In genomic region chr7:75989084-75989725, GRCh38 we compare ENCODE assay signal across 12 cellular contexts. TPM values are rescaled to one million over a fixed set of nuclear protein-coding genes. Genes with fewer than 3 reads are reported as not detected.
A peak's percentile ranks its signal among the peaks of the same experiment; 100 is the strongest.
DNase-seq lines count a peak whose midpoint lies in the region; ATAC-seq and TF ChIP-seq lines count a peak whose summit lies in the region.
"Had no signal": no experiment of that assay in that cellular context is flagged by ENCODE, and none has a peak within 500 bp of the region (broad histone marks: within the 10 kb centered on the region; RNA-seq: fewer than 3 reads in every experiment).

No MANE protein-coding gene starts in this region.

- peaks cover 23% of the 10 kb centered on the region for H3K27me3 Mint-ChIP-seq in GM23338 (ENCODE audit: insufficient read depth, low read depth, poor library complexity)
- H3K27me3 Mint-ChIP-seq in central memory CD8-positive, alpha-beta T cell, result no peaks in the 10 kb centered on the region
- H3K27me3 Mint-ChIP-seq: activated naive CD8-positive, alpha-beta T cell treated with anti-CD3 and anti-CD28 coated beads, Interleukin-2, amount 50 U/mL, for 24 hours had no signal

- ATAC-seq in GM23338 (no peak), right lobe of liver (peak; percentile 6 to 26 (median 10)), HG02571 (IDR thresholded peaks at IDR 0.05; ENCODE audit: unreplicated experiment) (no peak)
- ATAC-seq in central memory CD8-positive, alpha-beta T cell (replicated peaks; ENCODE audit: extremely low read depth, poor library complexity, severe bottlenecking), result no peak
- ATAC-seq: activated naive CD8-positive, alpha-beta T cell treated with anti-CD3 and anti-CD28 coated beads, Interleukin-2, amount 50 U/mL, for 24 hours had no signal

- WGBS in right lobe of liver (ENCODE audit: insufficient coverage, low coverage, low lambda C conversion rate, missing lambda C conversion rate), result 28% methylated on average over 13 of the region's 19 CpGs
- WGBS in stomach, 5 donors, result 32 to 45% (median 42%) methylated on average over 16 to 19 of the region's 19 CpGs

- H3K27ac ChIP-seq in GM23338 (ENCODE audit: low read depth) (no peak overlapping the region), right lobe of liver (peak overlapping the region in 2 of 3 donors; percentile 58 to 69), stomach (peak overlapping the region in 4 of 5 donors; percentile 11 to 97 (median 53))
- H3K27ac ChIP-seq: C4-2B had no signal

- H3K79me2 ChIP-seq in GM23338 (replicated peaks; ENCODE audit: insufficient read depth), result no peaks in the 10 kb centered on the region

- H3K4me3 Mint-ChIP-seq in GM23338, result no peak overlapping the region
- H3K4me3 Mint-ChIP-seq in central memory CD8-positive, alpha-beta T cell, result no peak overlapping the region
- H3K4me3 Mint-ChIP-seq: activated naive CD8-positive, alpha-beta T cell treated with anti-CD3 and anti-CD28 coated beads, Interleukin-2, amount 50 U/mL, for 24 hours had no signal

- DNase-seq in GM23338 (ENCODE audit: low spot score) (peak; percentile 27), right lobe of liver (peak; percentile 47 to 86 (median 83)), stomach (no peak), NCI-H2107 (lab: John Stamatoyannopoulos, UW) (no peak), A172 (ENCODE audit: low spot score) (no peak)
- DNase-seq in central memory CD8-positive, alpha-beta T cell (ENCODE audit: low spot score in 2 of 2), result no peak
- DNase-seq in activated T-cell treated with anti-CD3 and anti-CD28 coated beads, Interleukin-2, amount 50 U/mL, for 1 hour, result no peak
- DNase-seq: activated naive CD8-positive, alpha-beta T cell treated with anti-CD3 and anti-CD28 coated beads, Interleukin-2, amount 50 U/mL, for 24 hours; midbrain; NCI-H2029 had no signal

- H3K27me3 ChIP-seq in GM23338 (ENCODE audit: insufficient read depth) (no peaks in the 10 kb centered on the region), right lobe of liver (no peaks in the 10 kb centered on the region), stomach (no peaks in the 10 kb centered on the region)

- no peak for TF ChIP-seq POLR2A in right lobe of liver (IDR thresholded peaks at IDR 0.05)
- no peak for TF ChIP-seq POLR2A in stomach (IDR thresholded peaks at IDR 0.05)

- H3K4me1 ChIP-seq in GM23338 (ENCODE audit: insufficient read depth), result peaks cover 7% of the 10 kb centered on the region
- H3K4me1 ChIP-seq in right lobe of liver, result peaks cover 0 to 35% (median 9%) of the 10 kb centered on the region in 4 donors
- peaks cover 18 to 72% (median 42%) of the 10 kb centered on the region in 4 donors for H3K4me1 ChIP-seq in stomach

- H4K20me1 ChIP-seq in GM23338 (replicated peaks; ENCODE audit: insufficient read depth), result no peaks in the 10 kb centered on the region

- no peaks in the 10 kb centered on the region for H3K9me2 ChIP-seq in GM23338 (ENCODE audit: insufficient read depth)

- no peak overlapping the region for H3K4me2 ChIP-seq in GM23338

- H3K36me3 ChIP-seq in GM23338 (ENCODE audit: insufficient read depth) (no peaks in the 10 kb centered on the region; the same call in 1 of the 2 replicates), right lobe of liver (peaks cover 0 to 37% (median 17%) of the 10 kb centered on the region in 4 donors), stomach (peaks cover 34 to 50% (median 44%) of the 10 kb centered on the region in 4 donors)

- H3K36me3 Mint-ChIP-seq in GM23338 (ENCODE audit: low read depth), result peaks cover 16% of the 10 kb centered on the region
- H3K36me3 Mint-ChIP-seq in central memory CD8-positive, alpha-beta T cell (ENCODE audit: insufficient read depth), result peaks cover 14% of the 10 kb centered on the region

- H3K4me3 ChIP-seq in GM23338 (no peak overlapping the region), right lobe of liver (no peak overlapping the region), stomach (no peak overlapping the region)

- intact Hi-C loops in right lobe of liver (cut with DNase I), result no loop called here
- intact Hi-C loops in stomach (cut with DNase I; ENCODE audit: low total_unique reads), result no loop called here

- no peak for TF ChIP-seq EP300 in stomach (IDR thresholded peaks at IDR 0.05)

- H3K9me3 ChIP-seq in right lobe of liver, result no peaks in the 10 kb centered on the region
- no peaks in the 10 kb centered on the region for H3K9me3 ChIP-seq in stomach

- no peak for TF ChIP-seq CTCF in GM23338 (conservative IDR thresholded peaks at IDR 0.05; ENCODE audit: low read depth in 2 of 2)
- TF ChIP-seq CTCF in right lobe of liver (IDR thresholded peaks at IDR 0.05), result no peak
- no peak for TF ChIP-seq CTCF in stomach (IDR thresholded peaks at IDR 0.05)

- no peaks in the 10 kb centered on the region for H3F3A ChIP-seq in GM23338 (replicated peaks; ENCODE audit: low read depth)

- peak overlapping the region; percentile 33; the same call in 1 of the 2 replicates for H3K27ac Mint-ChIP-seq in GM23338
- H3K27ac Mint-ChIP-seq in central memory CD8-positive, alpha-beta T cell (ENCODE audit: low read depth), result peak overlapping the region; percentile 54
- H3K27ac Mint-ChIP-seq: activated naive CD8-positive, alpha-beta T cell treated with anti-CD3 and anti-CD28 coated beads, Interleukin-2, amount 50 U/mL, for 24 hours had no signal

- H3K9me3 Mint-ChIP-seq in GM23338, result no peaks in the 10 kb centered on the region
- no peaks in the 10 kb centered on the region for H3K9me3 Mint-ChIP-seq in central memory CD8-positive, alpha-beta T cell
- H3K9me3 Mint-ChIP-seq: activated naive CD8-positive, alpha-beta T cell treated with anti-CD3 and anti-CD28 coated beads, Interleukin-2, amount 50 U/mL, for 24 hours had no signal

- H2AFZ ChIP-seq in GM23338, result no peak overlapping the region

- peaks cover 31% of the 10 kb centered on the region for H3K4me1 Mint-ChIP-seq in GM23338
- H3K4me1 Mint-ChIP-seq in central memory CD8-positive, alpha-beta T cell, result peaks cover 28% of the 10 kb centered on the region

TF ChIP-seq in GM23338, 12 proteins besides CTCF, POLR2A, EP300 and RAD21:
- TF ChIP-seq EZH2phosphoT487 (IDR thresholded peaks at IDR 0.05; ENCODE audit: unreplicated experiment), result no peak
- TF ChIP-seq CREB1 (CRISPR knock-in tag; IDR thresholded peaks at IDR 0.05; ENCODE audit: low read depth), result no peak
- no peak for TF ChIP-seq NANOG (IDR thresholded peaks at IDR 0.05; ENCODE audit: borderline replicate concordance)

RNA-seq across cellular contexts. Expression of gene TMEM120A, which starts 5.2 kb away (rescaled TPM):
- 12.7 TPM in 2 replicates for total RNA-seq in GM23338 (2014; rRNA removed; shearing (Covaris generic))
- polyA plus RNA-seq in GM23338 (2016; fragmentation: Nextera tagmentation; extraction: Ambion mirVana), result 22.3 and 27.1 TPM in 2 replicates
- total RNA-seq in right lobe of liver, result 100 to 1,000 TPM in 1 of 6 experiments, 10 to 100 TPM in 5; 20.8 to 104 (median 53.1) TPM
- total RNA-seq in stomach, result 10 to 100 TPM in 4 of 5 donors, 1 to 10 TPM in 1; 4.1 to 75.3 (median 24.2) TPM
- polyA plus RNA-seq in stomach, result 10 to 100 TPM; 53.6 to 78.6 (median 68.3) TPM
- total RNA-seq in A172 (2014; rRNA removed; shearing (Covaris generic)), result 13.6 and 26.5 TPM in 2 replicates

RNA-seq across cellular contexts. Expression of gene STYXL1, which starts 58.6 kb away (rescaled TPM):
- total RNA-seq in GM23338 (2014; rRNA removed; shearing (Covaris generic)), result 28.0 and 47.5 TPM in 2 replicates
- polyA plus RNA-seq in GM23338 (2016; fragmentation: Nextera tagmentation; extraction: Ambion mirVana), result 38.3 and 39.2 TPM in 2 replicates
- total RNA-seq in right lobe of liver, result 10 to 100 TPM; 13.8 to 28.5 (median 21.2) TPM
- total RNA-seq in stomach, result 10 to 100 TPM; 12.3 to 58.1 (median 17.8) TPM
- 10 to 100 TPM; 37.0 to 57.4 (median 45.4) TPM for polyA plus RNA-seq in stomach
- 52.3 and 84.7 TPM in 2 replicates for total RNA-seq in A172 (2014; rRNA removed; shearing (Covaris generic))

RNA-seq across cellular contexts. Expression of gene MDH2, which starts 58.7 kb away (rescaled TPM):
- 126 and 150 TPM in 2 replicates for total RNA-seq in GM23338 (2014; rRNA removed; shearing (Covaris generic))
- 163 and 180 TPM in 2 replicates for polyA plus RNA-seq in GM23338 (2016; fragmentation: Nextera tagmentation; extraction: Ambion mirVana)
- total RNA-seq in right lobe of liver, result 100 to 1,000 TPM; 130 to 178 (median 164) TPM
- total RNA-seq in stomach, result 100 to 1,000 TPM in 2 of 5 donors, 10 to 100 TPM in 3; 41.1 to 227 (median 71.9) TPM
- 100 to 1,000 TPM in 1 of 3 donors, 10 to 100 TPM in 2; 81.5 to 107 (median 89.2) TPM for polyA plus RNA-seq in stomach
- 92.9 and 121 TPM in 2 replicates for total RNA-seq in A172 (2014; rRNA removed; shearing (Covaris generic))

Comparison
In these comparisons a context has a peak if more than half of its experiments do, and no peak if none do; other contexts are left out.
1. ATAC-seq: peak in right lobe of liver (4 of 4); none in GM23338 (single experiment), central memory CD8-positive, alpha-beta T cell (single experiment) and HG02571 (single experiment).
2. DNase-seq: peak in GM23338 (single experiment) and right lobe of liver (3 of 3); none in central memory CD8-positive, alpha-beta T cell (0 of 2), stomach (single experiment), activated T-cell treated with anti-CD3 and anti-CD28 coated beads, Interleukin-2, amount 50 U/mL, for 1 hour (single experiment), NCI-H2107 (single experiment) and A172 (single experiment).